Comparison of ENCODE assay signal across 9 cellular contexts in genomic region chr3:85342915-85343314, GRCh38.
DNase-seq lines count a peak whose midpoint lies in the region; ATAC-seq and TF ChIP-seq lines count a peak whose summit lies in the region.
"Had no signal": no experiment of that assay in that cellular context is flagged by ENCODE, and none has a peak within 500 bp of the region (broad histone marks: within the 10 kb centered on the region; RNA-seq: fewer than 3 reads in every experiment).

No MANE protein-coding gene starts in this region.

- no peak for ATAC-seq in GM21723 (IDR thresholded peaks at IDR 0.05; ENCODE audit: unreplicated experiment)

- H3K27ac ChIP-seq in WERI-Rb-1 (no peak overlapping the region), tibial artery (no peak overlapping the region)

- TF ChIP-seq CTCF in GM12874 (IDR thresholded peaks at IDR 0.05; ENCODE audit: insufficient read depth, low read depth, low read length): peak; percentile 24; the same call in 1 of the 2 replicates
- peak; percentile 65 for TF ChIP-seq CTCF in WERI-Rb-1 (IDR thresholded peaks at IDR 0.05; ENCODE audit: low read depth, low read length)
- TF ChIP-seq CTCF in tibial artery (IDR thresholded peaks at IDR 0.05): no peak

- DNase-seq in LHCN-M2 (ENCODE audit: low read depth) (peak; percentile 0), WERI-Rb-1 (peak; percentile 41), midbrain (lab: John Stamatoyannopoulos, UW) (peak; percentile 67), tibial artery (no peak), T1000 (lab: John Stamatoyannopoulos, UW) (no peak)
- DNase-seq in activated CD8-positive, alpha-beta memory T cell treated with anti-CD3 and anti-CD28 coated beads, Interleukin-2, amount 50 U/mL, for 48 hours: no peak
- DNase-seq: NCI-H2029 had no signal

- no peak overlapping the region for H3K4me3 ChIP-seq in WERI-Rb-1 (ENCODE audit: low read depth, low read length)
- no peak overlapping the region for H3K4me3 ChIP-seq in tibial artery

- H3K36me3 ChIP-seq in WERI-Rb-1: no peaks in the 10 kb centered on the region
- H3K36me3 ChIP-seq in tibial artery: no peaks in the 10 kb centered on the region

- no peaks in the 10 kb centered on the region for H3K4me1 ChIP-seq in tibial artery

- no peaks in the 10 kb centered on the region for H3K27me3 ChIP-seq in WERI-Rb-1 (ENCODE audit: insufficient read depth, low read depth, severe bottlenecking)
- H3K27me3 ChIP-seq in tibial artery: no peaks in the 10 kb centered on the region

- intact Hi-C loops in tibial artery (cut with DNase I; ENCODE audit: low total_unique reads): no loop called here

- H3K9me3 ChIP-seq in WERI-Rb-1 (ENCODE audit: severe bottlenecking) (no peaks in the 10 kb centered on the region), tibial artery (peaks cover 0 to under 1% (median 0%) of the 10 kb centered on the region in 3 donors)

Comparison
In these comparisons a context has a peak if more than half of its experiments do, and no peak if none do; other contexts are left out.
1. CTCF ChIP-seq: peak in GM12874 (single experiment) and WERI-Rb-1 (single experiment); none in tibial artery (0 of 2).
2. DNase-seq: peak in LHCN-M2 (single experiment), WERI-Rb-1 (single experiment) and midbrain (single experiment); none in tibial artery (0 of 2), activated CD8-positive, alpha-beta memory T cell treated with anti-CD3 and anti-CD28 coated beads, Interleukin-2, amount 50 U/mL, for 48 hours (single experiment) and T1000 (single experiment).